25 cellular contexts compared by ENCODE assay signal in genomic region chr10:92527716-92528115, GRCh38.
"Had no signal": no experiment of that assay in that cellular context is flagged by ENCODE, and none has a peak within 500 bp of the region (broad histone marks: within the 10 kb centered on the region; RNA-seq: fewer than 3 reads in every experiment).

No MANE protein-coding gene starts in this region.

- H3K9me3 ChIP-seq: ascending aorta, breast epithelium had no signal

- DNase-seq: activated CD4-positive, alpha-beta memory T cell treated with anti-CD3 and anti-CD28 coated beads for 36 hours; activated CD4-positive, alpha-beta T cell treated with anti-CD3 and anti-CD28 coated beads for 36 hours; activated CD4-positive, alpha-beta T cell treated with anti-CD3 and anti-CD28 coated beads, Interleukin-2, amount 10 ng/mL, durations not matched to agents 24 days and 14 days; activated CD4-positive, CD25-positive, alpha-beta regulatory T cell; activated CD4-positive, CD25-positive, alpha-beta regulatory T cell treated with anti-CD3 and anti-CD28 coated beads, Interleukin-2, amount 50 U/mL, for 72 hours; activated CD8-positive, alpha-beta memory T cell treated with anti-CD3 and anti-CD28 coated beads, Interleukin-2, amount 10 ng/mL, durations not matched to agents 7 days and 5 days; activated CD8-positive, alpha-beta memory T cell treated with anti-CD3 and anti-CD28 coated beads, Interleukin-2, amount 50 U/mL, for 4 hours; activated CD8-positive, alpha-beta T cell treated with anti-CD3 and anti-CD28 coated beads, Interleukin-2, amount 10 ng/mL, durations not matched to agents 7 days and 5 days; activated effector memory CD4-positive, alpha-beta T cell treated with anti-CD3 and anti-CD28 coated beads, Interleukin-2, amount 50 U/mL, for 16 hours; activated naive CD4-positive, alpha-beta T cell treated with anti-CD3 and anti-CD28 coated beads for 36 hours; activated naive CD8-positive, alpha-beta T cell treated with anti-CD3 and anti-CD28 coated beads for 36 hours; activated naive CD8-positive, alpha-beta T cell treated with anti-CD3 and anti-CD28 coated beads, Interleukin-2, amount 50 U/mL, for 24 hours; activated T-cell treated with anti-CD3 and anti-CD28 coated beads, Interleukin-2, amount 50 U/mL, for 1 hour; activated T-cell treated with anti-CD3 and anti-CD28 coated beads, Interleukin-2, amount 50 U/mL, for 48 hours; central memory CD4-positive, alpha-beta T cell; dorsolateral prefrontal cortex; effector memory CD4-positive, alpha-beta T cell; endodermal cell; foreskin fibroblast; head of caudate nucleus; T-helper 2 cell had no signal

- H3K4me3 ChIP-seq: ascending aorta, breast epithelium, cardiac muscle cell, coronary artery, dorsolateral prefrontal cortex had no signal

- H3K4me1 ChIP-seq: ascending aorta, breast epithelium had no signal

- H3K27ac ChIP-seq: ascending aorta, breast epithelium, cardiac muscle cell, coronary artery, dorsolateral prefrontal cortex had no signal

- H3K36me3 ChIP-seq: breast epithelium had no signal
